ENCODE assay signal across 21 cellular contexts in genomic region chr1:201598396-201598795, GRCh38. TPM values are rescaled to one million over a fixed set of nuclear protein-coding genes. Genes with fewer than 3 reads are reported as not detected.
DNase-seq lines count a peak whose midpoint lies in the region; ATAC-seq and TF ChIP-seq lines count a peak whose summit lies in the region.
"Had no signal": no experiment of that assay in that cellular context is flagged by ENCODE, and none has a peak within 500 bp of the region (broad histone marks: within the 10 kb centered on the region; RNA-seq: fewer than 3 reads in every experiment).

No MANE protein-coding gene starts in this region.

- H3K4me2 ChIP-seq in BLaER1 treated with 17β-estradiol and CSF1 and Interleukin-3, amounts not matched to agents 10 nM and 100 nM = peak overlapping the region; percentile 4 to 89 (median 72); a peak in 21 of 22 replicates

- intact Hi-C loops in gastrocnemius medialis (cut with DNase I; ENCODE audit: low total_unique reads) = no loop called here

- peaks cover 51 to 88% (median 73%) of the 10 kb centered on the region in 10 experiments for H3K4me1 ChIP-seq in BLaER1 treated with 17β-estradiol and CSF1 and Interleukin-3, amounts not matched to agents 10 nM and 100 nM
- peaks cover 5 to 10% of the 10 kb centered on the region in 2 donors for H3K4me1 ChIP-seq in gastrocnemius medialis
- H3K4me1 ChIP-seq: foreskin keratinocyte had no signal

- peak; percentile 19 for DNase-seq in DMS53 treated with DMSO at 0.1 percent for 48 hours (lab: John Stamatoyannopoulos, UW; ENCODE audit: unreplicated experiment)
- no peak for DNase-seq in endothelial cell (ENCODE audit: low spot score)
- no peak for DNase-seq in gastrocnemius medialis
- no peak for DNase-seq in NCI-H1436 (lab: John Stamatoyannopoulos, UW)
- DNase-seq in NCI-H446 (lab: John Stamatoyannopoulos, UW) = no peak
- DNase-seq: activated CD4-positive, alpha-beta T cell treated with anti-CD3 and anti-CD28 coated beads, Interleukin-2, amount 10 ng/mL, durations not matched to agents 7 days and 5 days; foreskin keratinocyte; GDM1; MG63; NCI-H146; NCI-H226; nephron progenitor cell; retina; stimulated activated naive CD4-positive, alpha-beta T cell; T-helper 1 cell had no signal

- H3K27me3 Mint-ChIP-seq in endothelial cell (ENCODE audit: unreplicated experiment) = peaks cover 8% of the 10 kb centered on the region

- in situ Hi-C loops in gastrocnemius medialis (cut with MboI; ENCODE audit: low sequenced_read_pairs in 4 of 4) = no loop called here

- peak overlapping the region; percentile 89 for H3K27ac Mint-ChIP-seq in endothelial cell (ENCODE audit: unreplicated experiment)
- H3K27ac Mint-ChIP-seq: activated CD4-positive, alpha-beta T cell treated with anti-CD3 and anti-CD28 coated beads, Interleukin-2, amount 10 ng/mL, durations not matched to agents 7 days and 5 days; activated T-helper 2 cell treated with anti-CD3 and anti-CD28 coated beads, Interferon-gamma antibody, Interleukin-2, Interleukin-4, amounts not matched to agents 10 μg/mL and 5 μg/mL and 100 μg/mL, durations not matched to agents 14 hours and 24 hours and 36 hours; nephron progenitor cell had no signal

- H3K9ac ChIP-seq in BLaER1 treated with 17β-estradiol and CSF1 and Interleukin-3, amounts not matched to agents 10 nM and 100 nM = peak overlapping the region in 1 of 11 experiments; percentile 45; a peak in 2 of 22 replicates

- no peaks in the 10 kb centered on the region for H3K9me3 ChIP-seq in BLaER1 treated with 17β-estradiol and CSF1 and Interleukin-3, amounts not matched to agents 10 nM and 100 nM (replicated peaks in 1 of 11)
- H3K9me3 ChIP-seq in gastrocnemius medialis = no peaks in the 10 kb centered on the region
- H3K9me3 ChIP-seq: adrenal gland, MG63, tibial nerve had no signal

- TF ChIP-seq CTCF in endothelial cell (IDR thresholded peaks at IDR 0.05; ENCODE audit: unreplicated experiment) (no peak), gastrocnemius medialis (IDR thresholded peaks at IDR 0.05 in 4 of 5, conservative IDR thresholded peaks at IDR 0.05 in 1 of 5) (no peak)

- TF ChIP-seq POLR2A in gastrocnemius medialis (IDR thresholded peaks at IDR 0.05) = no peak

- no peaks in the 10 kb centered on the region for H3K27me3 ChIP-seq in BLaER1 treated with 17β-estradiol and CSF1 and Interleukin-3, amounts not matched to agents 10 nM and 100 nM
- no peaks in the 10 kb centered on the region for H3K27me3 ChIP-seq in gastrocnemius medialis
- H3K27me3 ChIP-seq: adrenal gland, MG63, tibial nerve had no signal

- peak overlapping the region in 5 of 11 experiments; percentile 20 to 86 (median 84); a peak in 10 of 22 replicates for H3K27ac ChIP-seq in BLaER1 treated with 17β-estradiol and CSF1 and Interleukin-3, amounts not matched to agents 10 nM and 100 nM
- peak overlapping the region; percentile 45 to 60 (median 54) for H3K27ac ChIP-seq in gastrocnemius medialis
- H3K27ac ChIP-seq: epithelial cell of prostate, foreskin keratinocyte had no signal

- no peaks in the 10 kb centered on the region for H3K9me3 Mint-ChIP-seq in endothelial cell (ENCODE audit: unreplicated experiment)
- H3K9me3 Mint-ChIP-seq: activated CD4-positive, alpha-beta T cell treated with anti-CD3 and anti-CD28 coated beads, Interleukin-2, amount 10 ng/mL, durations not matched to agents 7 days and 5 days; activated T-helper 2 cell treated with anti-CD3 and anti-CD28 coated beads, Interferon-gamma antibody, Interleukin-2, Interleukin-4, amounts not matched to agents 10 μg/mL and 5 μg/mL and 100 μg/mL, durations not matched to agents 14 hours and 24 hours and 36 hours; nephron progenitor cell had no signal

- peaks cover 17 to 100% (median 100%) of the 10 kb centered on the region in 11 experiments; a peak in 21 of 22 replicates for H4K20me1 ChIP-seq in BLaER1 treated with 17β-estradiol and CSF1 and Interleukin-3, amounts not matched to agents 10 nM and 100 nM

- H3K4me1 Mint-ChIP-seq in endothelial cell (ENCODE audit: unreplicated experiment) = peaks cover 63% of the 10 kb centered on the region
- H3K4me1 Mint-ChIP-seq: activated CD4-positive, alpha-beta T cell treated with anti-CD3 and anti-CD28 coated beads, Interleukin-2, amount 10 ng/mL, durations not matched to agents 7 days and 5 days had no signal

- peaks cover 0 to 96% (median 57%) of the 10 kb centered on the region in 11 experiments; a peak in 18 of 22 replicates for H3K36me3 ChIP-seq in BLaER1 treated with 17β-estradiol and CSF1 and Interleukin-3, amounts not matched to agents 10 nM and 100 nM
- H3K36me3 ChIP-seq in gastrocnemius medialis = no peaks in the 10 kb centered on the region
- H3K36me3 ChIP-seq: adrenal gland, tibial nerve had no signal

- ATAC-seq in gastrocnemius medialis = no peak
- no peak for ATAC-seq in GM21723 (IDR thresholded peaks at IDR 0.05; ENCODE audit: unreplicated experiment)
- ATAC-seq: foreskin keratinocyte had no signal

- H3K36me3 Mint-ChIP-seq in endothelial cell (ENCODE audit: low read depth, unreplicated experiment) = peaks cover 10% of the 10 kb centered on the region

- no peak overlapping the region for H3K4me3 ChIP-seq in BLaER1 treated with 17β-estradiol and CSF1 and Interleukin-3, amounts not matched to agents 10 nM and 100 nM
- no peak overlapping the region for H3K4me3 ChIP-seq in gastrocnemius medialis
- H3K4me3 ChIP-seq: adrenal gland, MG63, tibial nerve had no signal

- no peak overlapping the region for H3K4me3 Mint-ChIP-seq in endothelial cell (ENCODE audit: unreplicated experiment)
- H3K4me3 Mint-ChIP-seq: activated CD4-positive, alpha-beta T cell treated with anti-CD3 and anti-CD28 coated beads, Interleukin-2, amount 10 ng/mL, durations not matched to agents 7 days and 5 days; nephron progenitor cell had no signal

RNA-seq across cellular contexts. Expression of gene NAV1, which starts 59.5 kb away (rescaled TPM):
- total RNA-seq in endothelial cell (ENCODE audit: unreplicated experiment) = 101 TPM
- 1 to 10 TPM; 4.2 to 9.1 (median 7.1) TPM for total RNA-seq in gastrocnemius medialis

Comparison
In these comparisons a context has a peak if more than half of its experiments do, and no peak if none do; other contexts are left out.
1. RNA of gene NAV1, which starts 59.5 kb away (total RNA-seq): 101 TPM in endothelial cell (single experiment); 4.2 to 9.1 TPM in gastrocnemius medialis; every median in the first group is over 10 times any median in the second.